18 cellular contexts compared by ENCODE assay signal in genomic region chr9:110520120-110520701, GRCh38. TPM values are rescaled to one million over a fixed set of nuclear protein-coding genes. Genes with fewer than 3 reads are reported as not detected.
A peak's percentile ranks its signal among the peaks of the same experiment; 100 is the strongest.
DNase-seq lines count a peak whose midpoint lies in the region; ATAC-seq and TF ChIP-seq lines count a peak whose summit lies in the region.
"Had no signal": no experiment of that assay in that cellular context is flagged by ENCODE, and none has a peak within 500 bp of the region (broad histone marks: within the 10 kb centered on the region; RNA-seq: fewer than 3 reads in every experiment).

No MANE protein-coding gene starts in this region.

- peak; percentile 38 for DNase-seq in A673 (ENCODE audit: low spot score)
- DNase-seq in NCI-H226, result peak; percentile 52
- peak; percentile 98 for DNase-seq in fibroblast of peridontal ligament (ENCODE audit: extremely low read depth)
- no peak for DNase-seq in ovary
- no peak for DNase-seq in T1000 (lab: John Stamatoyannopoulos, UW)
- no peak for DNase-seq in cerebellar nuclear complex (lab: John Stamatoyannopoulos, UW)
- DNase-seq: ACHN; activated B cell treated with CpG ODN at 0.5 μM for 24 hours; activated effector memory CD4-positive, alpha-beta T cell treated with Interleukin-2 at 50 U/mL for 16 hours; NK-92 treated with Interleukin-12 subunit alpha and Interleukin-12 subunit beta, amount 100 ng/mL, for 24 hours; T-helper 1 cell; testis had no signal

- peak; percentile 43 for TF ChIP-seq EP300 in ovary (IDR thresholded peaks at IDR 0.05)

- H3K27ac ChIP-seq in A673 (ENCODE audit: low read depth, low read length, poor library complexity, severe bottlenecking), result peak overlapping the region; percentile 59
- no peak overlapping the region for H3K27ac ChIP-seq in ovary
- H3K27ac ChIP-seq: HL-60 had no signal

- ATAC-seq in HG03460 (IDR thresholded peaks at IDR 0.05; ENCODE audit: unreplicated experiment), result no peak
- ATAC-seq in HG02759 (IDR thresholded peaks at IDR 0.05; ENCODE audit: unreplicated experiment), result no peak
- ATAC-seq: esophagus mucosa; natural killer cell treated with Interleukin-12 subunit alpha and Interleukin-12 subunit beta and Interleukin-15 and Interleukin-18, amount 100 ng/mL, for 72 hours had no signal

- WGBS in ovary, 3 donors, result 5 to 11% (median 9%) methylated on average over 6 of the region's 6 CpGs

- no TSS peak for BruUV-seq in A673 (replicated peaks; lab: Mats Ljungman, UMichigan)

- TF ChIP-seq POLR2A in ovary (IDR thresholded peaks at IDR 0.05), result no peak

- H3K4me1 ChIP-seq in A673 (ENCODE audit: insufficient read depth, low read length, poor library complexity, severe bottlenecking), result peaks cover 31% of the 10 kb centered on the region
- peaks cover 4% of the 10 kb centered on the region for H3K4me1 ChIP-seq in ovary (ENCODE audit: insufficient read depth)
- H3K4me1 ChIP-seq: testis had no signal

- POLR2A ChIA-PET in A673 (lab: Charles Lee; ENCODE audit: low non-redundant PET), result no interaction called here

- TF ChIP-seq CTCF in A673 (conservative IDR thresholded peaks at IDR 0.05; ENCODE audit: low read depth, low read length) (no peak), ovary (IDR thresholded peaks at IDR 0.05) (no peak)

- no peak overlapping the region for H3K4me3 ChIP-seq in A673 (ENCODE audit: low read depth, low read length, poor library complexity, severe bottlenecking)
- no peak overlapping the region for H3K4me3 ChIP-seq in ovary
- H3K4me3 ChIP-seq: lung, testis had no signal

- H3K36me3 ChIP-seq in A673 (ENCODE audit: insufficient read depth, low read length, poor library complexity, severe bottlenecking), result no peaks in the 10 kb centered on the region
- H3K36me3 ChIP-seq in ovary, result no peaks in the 10 kb centered on the region

- no peaks in the 10 kb centered on the region for H3K9me3 ChIP-seq in A673 (ENCODE audit: low read depth, low read length, poor library complexity, severe bottlenecking)
- no peaks in the 10 kb centered on the region for H3K9me3 ChIP-seq in ovary
- H3K9me3 ChIP-seq: testis had no signal

- H3K27me3 ChIP-seq in A673 (replicated peaks; ENCODE audit: insufficient read depth, low read depth, low read length, poor library complexity) (no peaks in the 10 kb centered on the region), ovary (no peaks in the 10 kb centered on the region)
- H3K27me3 ChIP-seq: testis had no signal

- CTCF ChIA-PET in A673 (lab: Charles Lee), result no interaction called here

- intact Hi-C loops in A673 (cut with micrococcal nuclease; ENCODE audit: unreplicated experiment) (no loop called here), ovary (cut with DNase I) (no loop called here)

RNA-seq across cellular contexts. Expression of gene SVEP1, which starts 59.3 kb away (rescaled TPM):
- total RNA-seq in A673 (2021) (0.45 and 0.46 TPM in 2 replicates), ovary (10 to 100 TPM in 4 of 7 donors, 1 to 10 TPM in 2, under 1 TPM in 1; 0.40 to 20.0 (median 13.3) TPM)
- 10 to 100 TPM in 1 of 2 donors, 1 to 10 TPM in 1; 1.2 to 23.1 TPM for polyA plus RNA-seq in ovary
- total RNA-seq: activated B cell treated with CpG ODN at 0.5 μM for 24 hours; natural killer cell treated with Interleukin-12 subunit alpha and Interleukin-12 subunit beta and Interleukin-15 and Interleukin-18, amount 100 ng/mL, for 72 hours had no signal

Comparison
In these comparisons a context has a peak if more than half of its experiments do, and no peak if none do; other contexts are left out.
1. DNase-seq: peak in A673 (single experiment), NCI-H226 (single experiment) and fibroblast of peridontal ligament (single experiment); none in ovary (0 of 5), T1000 (single experiment) and cerebellar nuclear complex (0 of 2).